18 cellular contexts compared by ENCODE assay signal in the genomic region with DNA sequence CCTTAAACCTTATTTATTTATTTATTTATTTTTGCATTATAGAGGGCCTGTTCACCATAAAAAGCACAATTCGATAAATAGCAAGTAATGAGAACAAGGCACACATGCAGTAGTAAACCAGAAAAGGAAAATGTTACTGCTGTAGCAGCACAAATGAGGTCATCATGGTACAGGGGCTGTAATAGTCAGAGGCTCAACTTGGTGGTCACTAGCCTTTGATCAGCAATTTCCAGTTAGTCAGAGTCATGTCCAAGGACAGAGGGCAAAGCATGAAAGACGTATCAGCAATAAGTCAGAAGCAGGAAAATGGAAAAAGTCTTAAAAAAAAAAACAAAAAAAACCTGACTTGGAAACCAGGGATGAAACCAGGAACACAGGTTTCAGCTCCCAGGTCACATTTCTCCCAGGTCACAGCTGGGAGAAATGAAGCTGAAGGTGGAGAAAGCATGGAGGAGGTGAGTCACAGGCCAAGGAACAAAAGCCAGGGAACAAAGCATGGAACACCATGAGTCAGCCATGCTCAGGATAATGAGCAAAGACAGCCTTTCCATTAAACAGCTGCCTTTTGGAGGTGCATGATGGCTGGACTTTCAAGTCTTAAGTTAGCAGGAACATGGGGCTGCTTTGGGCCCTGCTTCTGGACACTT.
DNase-seq lines count a peak whose midpoint lies in the region; ATAC-seq and TF ChIP-seq lines count a peak whose summit lies in the region.
"Had no signal": no experiment of that assay in that cellular context is flagged by ENCODE, and none has a peak within 500 bp of the region (broad histone marks: within the 10 kb centered on the region; RNA-seq: fewer than 3 reads in every experiment).

No MANE protein-coding gene starts in this region.

- TF ChIP-seq CTCF in osteoblast (IDR thresholded peaks at IDR 0.05; ENCODE audit: extremely low read depth, low read depth, low read length), result no peak

- no peaks in the 10 kb centered on the region for H3K36me3 ChIP-seq in osteoblast (ENCODE audit: insufficient read depth, low read length)
- H3K36me3 ChIP-seq: ascending aorta, BLaER1, ovary had no signal

- no peak overlapping the region for H3K4me3 ChIP-seq in osteoblast (ENCODE audit: insufficient read depth, low read length)
- H3K4me3 ChIP-seq: ascending aorta, BLaER1, ovary had no signal

- H3K4me1 ChIP-seq in osteoblast (ENCODE audit: insufficient read depth, low read length), result peaks cover 29% of the 10 kb centered on the region
- H3K4me1 ChIP-seq: ascending aorta, BLaER1 had no signal

- no peaks in the 10 kb centered on the region for H3K27me3 ChIP-seq in osteoblast (ENCODE audit: insufficient read depth, low read length)
- H3K27me3 ChIP-seq: ascending aorta, BLaER1, ovary had no signal

- ATAC-seq in esophagus mucosa (peak; percentile 79), GM21528 (IDR thresholded peaks at IDR 0.05; ENCODE audit: low FRiP score, unreplicated experiment) (no peak)
- ATAC-seq: activated CD4-positive, alpha-beta T cell treated with anti-CD3 and anti-CD28 coated beads for 36 hours had no signal

- H2AFZ ChIP-seq in osteoblast (ENCODE audit: low read length), result peak overlapping the region; percentile 32

- H4K20me1 ChIP-seq in osteoblast (ENCODE audit: insufficient read depth, low read length), result no peaks in the 10 kb centered on the region
- H4K20me1 ChIP-seq: BLaER1 had no signal

- peak overlapping the region; percentile 66 for H3K27ac ChIP-seq in osteoblast (ENCODE audit: low read depth, low read length)
- H3K27ac ChIP-seq: ascending aorta, BLaER1, ovary had no signal

- H3K9me3 ChIP-seq in osteoblast (ENCODE audit: low read depth, low read length), result no peaks in the 10 kb centered on the region
- H3K9me3 ChIP-seq: ascending aorta, BLaER1, ovary had no signal

- no peaks in the 10 kb centered on the region for H3K79me2 ChIP-seq in osteoblast (ENCODE audit: insufficient read depth, low read length)

- H3K4me2 ChIP-seq in osteoblast (ENCODE audit: insufficient read depth, low read length), result no peak overlapping the region
- H3K4me2 ChIP-seq: BLaER1 had no signal

- DNase-seq in EH (ENCODE audit: low read depth) (peak; percentile 77), RKO (ENCODE audit: low spot score) (peak; percentile 42), osteoblast (ENCODE audit: insufficient read length, low spot score, missing footprints) (peak; percentile 49), pons (ENCODE audit: low spot score) (no peak), NK-92 (lab: John Stamatoyannopoulos, UW; ENCODE audit: unreplicated experiment) (no peak), iPS-NIHi7 (ENCODE audit: extremely low spot score) (no peak)
- DNase-seq: activated CD4-positive, alpha-beta T cell treated with anti-CD3 and anti-CD28 coated beads for 36 hours; activated T-cell treated with anti-CD3 and anti-CD28 coated beads, Interleukin-2, amount 50 U/mL, for 24 hours; effector memory CD4-positive, alpha-beta T cell; GDM1; Karpas-422; midbrain; NCI-H2081 treated with DMSO at 0.1 percent for 48 hours; ovary had no signal

Comparison
In these comparisons a context has a peak if more than half of its experiments do, and no peak if none do; other contexts are left out.
1. DNase-seq: peak in EH (single experiment), RKO (single experiment) and osteoblast (single experiment); none in pons (single experiment), NK-92 (single experiment) and iPS-NIHi7 (single experiment).